27 cellular contexts compared by ENCODE assay signal in genomic region chr7:9250876-9251275, GRCh38.
DNase-seq lines count a peak whose midpoint lies in the region; ATAC-seq, FAIRE-seq and TF ChIP-seq lines count a peak whose summit lies in the region.
"Had no signal": no experiment of that assay in that cellular context is flagged by ENCODE, and none has a peak within 500 bp of the region (broad histone marks: within the 10 kb centered on the region; RNA-seq: fewer than 3 reads in every experiment).

No MANE protein-coding gene starts in this region.

- no peak overlapping the region for H2BK120ac ChIP-seq in mesendoderm (ENCODE audit: low read depth, low read length)

- H2AK5ac ChIP-seq in mesendoderm (ENCODE audit: low read length): no peak overlapping the region

- no peak overlapping the region for H2BK5ac ChIP-seq in mesendoderm (ENCODE audit: low read length)

- DNase-seq in ELF-1 (ENCODE audit: low read depth, low spot score): peak; percentile 82
- DNase-seq in NCI-H345 treated with DMSO at 0.1 percent for 48 hours (lab: John Stamatoyannopoulos, UW; ENCODE audit: unreplicated experiment): peak; percentile 7
- no peak for DNase-seq in bronchial epithelial cell (ENCODE audit: low read depth)
- DNase-seq in mesendoderm: peak; percentile 72
- DNase-seq in NCI-H1105 (lab: John Stamatoyannopoulos, UW): no peak
- DNase-seq in posterior vena cava (ENCODE audit: low spot score): no peak
- DNase-seq: activated CD4-positive, alpha-beta T cell treated with anti-CD3 and anti-CD28 coated beads, Interleukin-2, amount 50 U/mL, for 48 hours; activated CD4-positive, CD25-positive, alpha-beta regulatory T cell treated with anti-CD3 and anti-CD28 coated beads, Interleukin-2, amount 50 U/mL, for 72 hours; activated naive CD4-positive, alpha-beta T cell; activated naive CD8-positive, alpha-beta T cell treated with anti-CD3 and anti-CD28 coated beads, Interleukin-2, amount 50 U/mL, for 24 hours; colonic mucosa; effector memory CD4-positive, alpha-beta T cell; kidney glomerular epithelial cell; midbrain; naive B cell; NCI-H1694 treated with DMSO at 0.1 percent for 48 hours; NCI-H2227 treated with DMSO at 0.1 percent for 48 hours; NK-92 treated with Interleukin-12 subunit alpha and Interleukin-12 subunit beta, amount 100 ng/mL, for 24 hours; PC-9; sigmoid colon; stimulated activated CD4-positive, alpha-beta T cell treated with anti-CD3 and anti-CD28 coated beads, Interleukin-4, amount 100 ng/mL, for 24 hours; T-helper 2 cell had no signal

- no peaks in the 10 kb centered on the region for H3K36me3 ChIP-seq in bronchial epithelial cell (ENCODE audit: control insufficient read depth, insufficient read depth, low read length)
- H3K36me3 ChIP-seq in mesendoderm (ENCODE audit: control insufficient read depth, insufficient read depth, low read length): no peaks in the 10 kb centered on the region
- H3K36me3 ChIP-seq: colonic mucosa, prostate gland, sigmoid colon, tibial nerve had no signal

- no peak overlapping the region for H3K27ac ChIP-seq in mesendoderm (ENCODE audit: low read depth, low read length)
- H3K27ac ChIP-seq: colonic mucosa, PC-9, prostate gland, sigmoid colon, tibial nerve had no signal

- H3K18ac ChIP-seq in mesendoderm (ENCODE audit: low read length): no peak overlapping the region

- no peak overlapping the region for H3K4me2 ChIP-seq in mesendoderm (ENCODE audit: low read length)
- H3K4me2 ChIP-seq: PC-9 had no signal

- WGBS in mesendoderm (ENCODE audit: extremely low coverage, insufficient coverage, low lambda C conversion rate): no CpG with 5 or more reads among the region's 4 CpGs

- H3K79me1 ChIP-seq in mesendoderm (ENCODE audit: low read length): no peaks in the 10 kb centered on the region

- H3K27me3 ChIP-seq in bronchial epithelial cell (ENCODE audit: control insufficient read depth, insufficient read depth, low read length) (no peaks in the 10 kb centered on the region), mesendoderm (ENCODE audit: insufficient read depth, low read length, poor library complexity) (no peaks in the 10 kb centered on the region)
- H3K27me3 ChIP-seq: colonic mucosa, sigmoid colon, tibial nerve had no signal

- peak; percentile 52 for FAIRE-seq in bronchial epithelial cell (lab: Jason Lieb, UNC)
- FAIRE-seq: astrocyte, GM12892 had no signal

- no peak overlapping the region for H2BK15ac ChIP-seq in mesendoderm (replicated peaks; ENCODE audit: low read depth)

- no peak for ATAC-seq in GM19395 (IDR thresholded peaks at IDR 0.05; ENCODE audit: unreplicated experiment)
- ATAC-seq: activated naive CD8-positive, alpha-beta T cell treated with anti-CD3 and anti-CD28 coated beads, Interleukin-2, amount 50 U/mL, for 24 hours had no signal

- no peak overlapping the region for H4K5ac ChIP-seq in mesendoderm (ENCODE audit: low read length)

- no peak overlapping the region for H3K4ac ChIP-seq in mesendoderm (ENCODE audit: low read depth, low read length)

- no peaks in the 10 kb centered on the region for H3K79me2 ChIP-seq in mesendoderm (ENCODE audit: control insufficient read depth, insufficient read depth, low read length)

- no peak for TF ChIP-seq CTCF in bronchial epithelial cell (IDR thresholded peaks at IDR 0.05; ENCODE audit: insufficient read depth, low read length, severe bottlenecking)

- no peak overlapping the region for H3K23ac ChIP-seq in mesendoderm (ENCODE audit: low read length)

- no peaks in the 10 kb centered on the region for H3K4me1 ChIP-seq in mesendoderm (ENCODE audit: control insufficient read depth, low read depth, low read length)
- H3K4me1 ChIP-seq: colonic mucosa, prostate gland, sigmoid colon, tibial nerve had no signal

- no peak overlapping the region for H3K9ac ChIP-seq in mesendoderm (ENCODE audit: low read length)

- H4K8ac ChIP-seq in mesendoderm (ENCODE audit: low read depth, low read length): no peak overlapping the region

- H3K56ac ChIP-seq in mesendoderm (ENCODE audit: low read length): no peak overlapping the region

- H3K4me3 ChIP-seq in bronchial epithelial cell (ENCODE audit: low read depth, low read length) (no peak overlapping the region), mesendoderm (ENCODE audit: low read length) (no peak overlapping the region)
- H3K4me3 ChIP-seq: colonic mucosa, PC-9, prostate gland, sigmoid colon, tibial nerve had no signal

- intact Hi-C loops in posterior vena cava (cut with DNase I): no loop called here

Comparison
In these comparisons a context has a peak if more than half of its experiments do, and no peak if none do; other contexts are left out.
1. DNase-seq: peak in ELF-1 (single experiment), NCI-H345 treated with DMSO at 0.1 percent for 48 hours (single experiment) and mesendoderm (single experiment); none in bronchial epithelial cell (single experiment), NCI-H1105 (single experiment) and posterior vena cava (single experiment).